In the genomic region with DNA sequence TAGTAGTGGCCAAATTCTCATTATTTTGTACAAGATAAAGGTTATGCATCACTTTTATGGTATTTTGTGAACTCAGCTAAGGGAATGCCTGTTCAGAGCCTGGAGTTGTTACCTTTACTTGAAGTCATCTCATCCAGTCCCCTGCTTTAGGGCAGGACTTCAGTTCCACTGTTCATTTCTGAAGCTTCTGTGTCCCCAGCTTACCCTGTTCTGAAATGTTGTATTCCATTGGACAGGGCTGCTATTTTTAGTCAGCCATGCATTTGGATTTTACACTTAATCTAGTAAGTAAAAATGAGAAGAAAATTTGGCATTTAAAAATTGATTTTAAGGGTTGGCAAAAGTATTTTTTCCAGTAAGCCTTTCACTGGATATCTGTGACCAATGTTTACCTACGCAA, we compare ENCODE assay signal across 13 cellular contexts. TPM values are rescaled to one million over a fixed set of nuclear protein-coding genes. Genes with fewer than 3 reads are reported as not detected.
"Had no signal": no experiment of that assay in that cellular context is flagged by ENCODE, and none has a peak within 500 bp of the region (broad histone marks: within the 10 kb centered on the region; RNA-seq: fewer than 3 reads in every experiment).

No MANE protein-coding gene starts in this region.

- H3K4me3 ChIP-seq: ascending aorta, cardiac muscle cell, PC-9, SJCRH30, SK-N-MC had no signal

- H3K27me3 ChIP-seq: ascending aorta, cardiac muscle cell had no signal

- H3K36me3 ChIP-seq: cardiac muscle cell, SJCRH30 had no signal

- H3K4me1 ChIP-seq: SJCRH30 had no signal

- H3K9me3 ChIP-seq: ascending aorta, SJCRH30 had no signal

- H3K27ac ChIP-seq: ascending aorta, cardiac muscle cell, PC-9, RWPE1, SJCRH30, SK-N-MC had no signal

RNA-seq across cellular contexts. Expression of gene C4BPB, which starts 11.6 kb away (rescaled TPM):
- total RNA-seq: ascending aorta, cardiac muscle cell, MCF 10A, NCI-H460, SJCRH30 had no signal
- polyA plus RNA-seq: cardiac muscle cell had no signal

RNA-seq across cellular contexts. Expression of gene C4BPA, which starts 27.0 kb away (rescaled TPM):
- total RNA-seq: activated CD4-positive, alpha-beta T cell treated with anti-CD3 and anti-CD28 coated beads, Interleukin-2, amount 10 ng/mL, durations not matched to agents 24 days and 14 days; activated CD8-positive, alpha-beta T cell treated with anti-CD3 and anti-CD28 coated beads for 36 hours; activated naive CD8-positive, alpha-beta T cell treated with anti-CD3 and anti-CD28 coated beads for 36 hours; ascending aorta; cardiac muscle cell; MCF 10A; NCI-H460; PC-9; T-helper 1 cell treated with Interleukin-12 subunit alpha and Interleukin-12 subunit beta and Interleukin-4 antibody, amounts not matched to agents 30 ng/mL and 1 ng/mL, for 36 hours; T-helper 2 cell treated with Interferon-gamma antibody and Interleukin-4, amounts not matched to agents 100 ng/mL and 5 ng/mL, for 36 hours had no signal
- polyA plus RNA-seq: cardiac muscle cell had no signal

RNA-seq across cellular contexts. Expression of gene C1orf116, which starts 44.5 kb away (rescaled TPM):
- total RNA-seq: activated CD4-positive, alpha-beta T cell treated with anti-CD3 and anti-CD28 coated beads, Interleukin-2, amount 10 ng/mL, durations not matched to agents 24 days and 14 days; ascending aorta; NCI-H460; SJCRH30; T-helper 1 cell treated with Interleukin-12 subunit alpha and Interleukin-12 subunit beta and Interleukin-4 antibody, amounts not matched to agents 30 ng/mL and 1 ng/mL, for 36 hours; T-helper 2 cell treated with Interferon-gamma antibody and Interleukin-4, amounts not matched to agents 100 ng/mL and 5 ng/mL, for 36 hours had no signal
